7 cellular contexts compared by ENCODE assay signal in genomic region chr19:7366701-7367420, GRCh38. TPM values are rescaled to one million over a fixed set of nuclear protein-coding genes. Genes with fewer than 3 reads are reported as not detected.
DNase-seq lines count a peak whose midpoint lies in the region; ATAC-seq and TF ChIP-seq lines count a peak whose summit lies in the region.

No MANE protein-coding gene starts in this region.

- no peaks in the 10 kb centered on the region; the same call in 1 of the 2 replicates for H3K36me3 ChIP-seq in GM06990 (ENCODE audit: control insufficient read depth, insufficient read depth, low read length)

- H3K4me3 Mint-ChIP-seq in activated CD4-positive, alpha-beta memory T cell treated with anti-CD3 and anti-CD28 coated beads, Interleukin-2, amount 10 ng/mL, durations not matched to agents 7 days and 5 days: no peak overlapping the region

- no peaks in the 10 kb centered on the region for H3K27me3 Mint-ChIP-seq in activated CD4-positive, alpha-beta memory T cell treated with anti-CD3 and anti-CD28 coated beads, Interleukin-2, amount 10 ng/mL, durations not matched to agents 7 days and 5 days

- POLR2A ChIA-PET in activated CD4-positive, alpha-beta memory T cell treated with anti-CD3 and anti-CD28 coated beads, Interleukin-2, amount 10 ng/mL, durations not matched to agents 7 days and 5 days (lab: Charles Lee): interaction anchor here (1.3 to 2.4 kb wide), 3 partner anchors 13 to 18 kb away, joined by 3 to 10 read pairs (median 4); partner anchors contain the start of gene ARHGEF18

- H3K36me3 Mint-ChIP-seq in activated CD4-positive, alpha-beta memory T cell treated with anti-CD3 and anti-CD28 coated beads, Interleukin-2, amount 10 ng/mL, durations not matched to agents 7 days and 5 days (ENCODE audit: low read depth): peaks cover 15% of the 10 kb centered on the region

- no peak overlapping the region for H3K4me3 ChIP-seq in GM06990 (replicated peaks; ENCODE audit: low read depth, low read length)

- DNase-seq in GM06990 (ENCODE audit: extremely low read depth, insufficient read length) (no peak), Kasumi-1 (lab: John Stamatoyannopoulos, UW) (peak; percentile 28 to 40), inferior parietal cortex (ENCODE audit: extremely low spot score) (peak; percentile 22), NCI-H1930 (lab: John Stamatoyannopoulos, UW) (no peak)
- DNase-seq in activated CD4-positive, alpha-beta memory T cell treated with anti-CD3 and anti-CD28 coated beads, Interleukin-2, amount 10 ng/mL, durations not matched to agents 7 days and 5 days: peak; percentile 36

- TF ChIP-seq CTCF in GM06990 (IDR thresholded peaks at IDR 0.05; ENCODE audit: insufficient read depth, low read length, poor library complexity, severe bottlenecking): peak; percentile 65

- ATAC-seq in HG03039 (IDR thresholded peaks at IDR 0.05; ENCODE audit: unreplicated experiment) (no peak), GM21825 (IDR thresholded peaks at IDR 0.05; ENCODE audit: unreplicated experiment) (no peak)

- CTCF ChIA-PET in activated CD4-positive, alpha-beta memory T cell treated with anti-CD3 and anti-CD28 coated beads, Interleukin-2, amount 10 ng/mL, durations not matched to agents 7 days and 5 days (lab: Charles Lee): interaction anchor here (0.6 to 3.3 kb wide), 18 partner anchors 10 to 1359 kb away, joined by 3 to 36 read pairs (median 5); partner anchors contain the start of genes ARHGEF18, MCOLN1 and TRAPPC5

- no peak overlapping the region for H3K27ac Mint-ChIP-seq in activated CD4-positive, alpha-beta memory T cell treated with anti-CD3 and anti-CD28 coated beads, Interleukin-2, amount 10 ng/mL, durations not matched to agents 7 days and 5 days

- H3K4me1 Mint-ChIP-seq in activated CD4-positive, alpha-beta memory T cell treated with anti-CD3 and anti-CD28 coated beads, Interleukin-2, amount 10 ng/mL, durations not matched to agents 7 days and 5 days: peaks cover 1% of the 10 kb centered on the region

- no peaks in the 10 kb centered on the region for H3K9me3 Mint-ChIP-seq in activated CD4-positive, alpha-beta memory T cell treated with anti-CD3 and anti-CD28 coated beads, Interleukin-2, amount 10 ng/mL, durations not matched to agents 7 days and 5 days

- no peaks in the 10 kb centered on the region for H3K27me3 ChIP-seq in GM06990 (replicated peaks; ENCODE audit: control insufficient read depth, insufficient read depth, low read length)

RNA-seq across cellular contexts. Expression of gene ARHGEF18, which starts 18.1 kb away (rescaled TPM):
- 10 to 100 TPM; 31.9 to 36.0 TPM for total RNA-seq in activated CD4-positive, alpha-beta memory T cell treated with anti-CD3 and anti-CD28 coated beads, Interleukin-2, amount 10 ng/mL, durations not matched to agents 7 days and 5 days

Comparison
In these comparisons a context has a peak if more than half of its experiments do, and no peak if none do; other contexts are left out.
1. DNase-seq: peak in Kasumi-1 (2 of 2), activated CD4-positive, alpha-beta memory T cell treated with anti-CD3 and anti-CD28 coated beads, Interleukin-2, amount 10 ng/mL, durations not matched to agents 7 days and 5 days (single experiment) and inferior parietal cortex (single experiment); none in GM06990 (single experiment) and NCI-H1930 (0 of 2).